Comparison of ENCODE assay signal across 27 cellular contexts in the genomic region with DNA sequence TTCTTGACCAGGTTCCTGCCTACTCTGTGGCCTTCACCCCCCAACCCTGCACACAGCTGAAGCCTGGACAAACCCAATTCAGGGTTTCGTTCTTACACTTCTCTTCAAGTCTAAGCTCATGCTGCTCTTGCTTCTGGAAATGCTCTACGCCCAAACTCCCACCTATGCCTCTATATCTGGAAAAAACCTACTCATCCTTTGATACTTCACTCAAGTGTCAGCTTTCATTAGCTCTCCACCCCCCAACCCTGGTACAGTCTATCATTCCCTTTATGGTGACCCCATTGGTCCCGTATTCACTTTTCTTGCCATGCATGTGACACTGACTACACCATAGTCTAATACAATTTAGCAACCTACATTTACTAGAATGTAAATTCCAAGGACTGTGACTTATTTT.
"Had no signal": no experiment of that assay in that cellular context is flagged by ENCODE, and none has a peak within 500 bp of the region (broad histone marks: within the 10 kb centered on the region; RNA-seq: fewer than 3 reads in every experiment).

No MANE protein-coding gene starts in this region.

- DNase-seq: naive thymus-derived CD4-positive, alpha-beta T cell; natural killer cell; pancreas; right cardiac atrium; right lobe of liver; spleen; stimulated activated CD4-positive, alpha-beta T cell treated with anti-CD3 and anti-CD28 coated beads, Interleukin-12 subunit alpha, Interleukin-12 subunit beta, amount 100 ng/mL, for 4 hours; stimulated activated CD4-positive, alpha-beta T cell treated with anti-CD3 and anti-CD28 coated beads, Interleukin-1b, Interleukin-23, amount 100 ng/mL, for 48 hours; stimulated activated CD4-positive, alpha-beta T cell treated with anti-CD3 and anti-CD28 coated beads, Interleukin-4, amount 100 ng/mL, for 1 hour; stimulated activated CD4-positive, alpha-beta T cell treated with anti-CD3 and anti-CD28 coated beads, Interleukin-4, amount 100 ng/mL, for 4 hours; stimulated activated CD8-positive, alpha-beta memory T cell treated with anti-CD3 and anti-CD28 coated beads, Interleukin-4, amount 100 ng/mL, for 48 hours; stimulated activated naive CD4-positive, alpha-beta T cell treated with Interleukin-2 at 50 U/mL for 16 hours; stomach; thyroid gland; trophoblast cell; upper lobe of right lung; uterus had no signal

- H3K27me3 ChIP-seq: neutrophil, pancreas, right lobe of liver, spleen, stomach, thyroid gland, tibial nerve, upper lobe of right lung, uterus had no signal

- H3K4me2 ChIP-seq: smooth muscle cell had no signal

- H3K4me1 ChIP-seq: pancreas, prostate gland, right lobe of liver, spleen, stomach, thyroid gland, tibial nerve, upper lobe of right lung, uterus had no signal

- H3K4me3 Mint-ChIP-seq: naive thymus-derived CD4-positive, alpha-beta T cell; natural killer cell; nephron; neural crest cell; stimulated activated memory B cell treated with anti-CD40 and anti-IgM and Interleukin-4, amounts not matched to agents 10 μg/mL and 1 μg/mL and 100 μg/mL, for 72 hours; stimulated activated naive CD8-positive, alpha-beta T cell treated with anti-CD3 and anti-CD28 coated beads, Interleukin-15, Interleukin-2, amounts not matched to agents 100 ng/mL and 50 ng/mL, for 24 hours had no signal

- ATAC-seq: naive thymus-derived CD4-positive, alpha-beta T cell; natural killer cell; pancreas; right cardiac atrium; right lobe of liver; stimulated activated memory B cell treated with anti-CD40 and anti-IgM and Interleukin-4, amounts not matched to agents 10 μg/mL and 1 μg/mL and 100 μg/mL, for 72 hours; upper lobe of right lung had no signal

- H3K27me3 Mint-ChIP-seq: naive thymus-derived CD4-positive, alpha-beta T cell; stimulated activated memory B cell treated with anti-CD40 and anti-IgM and Interleukin-4, amounts not matched to agents 10 μg/mL and 1 μg/mL and 100 μg/mL, for 72 hours; stimulated activated naive CD8-positive, alpha-beta T cell treated with anti-CD3 and anti-CD28 coated beads, Interleukin-15, Interleukin-2, amounts not matched to agents 100 ng/mL and 50 ng/mL, for 24 hours had no signal

- H3K27ac ChIP-seq: neutrophil, pancreas, prostate gland, right lobe of liver, skin epidermis, spleen, stomach, thoracic aorta, thyroid gland, tibial nerve, upper lobe of right lung, uterus had no signal

- H3K27ac Mint-ChIP-seq: naive thymus-derived CD4-positive, alpha-beta T cell; natural killer cell; nephron; stimulated activated memory B cell treated with anti-CD40 and anti-IgM and Interleukin-4, amounts not matched to agents 10 μg/mL and 1 μg/mL and 100 μg/mL, for 72 hours; stimulated activated naive CD8-positive, alpha-beta T cell treated with anti-CD3 and anti-CD28 coated beads, Interleukin-15, Interleukin-2, amounts not matched to agents 100 ng/mL and 50 ng/mL, for 24 hours had no signal

- H3K4me1 Mint-ChIP-seq: neural crest cell had no signal

- H3K9me3 Mint-ChIP-seq: naive thymus-derived CD4-positive, alpha-beta T cell; natural killer cell; nephron; neural crest cell; stimulated activated memory B cell treated with anti-CD40 and anti-IgM and Interleukin-4, amounts not matched to agents 10 μg/mL and 1 μg/mL and 100 μg/mL, for 72 hours; stimulated activated naive CD8-positive, alpha-beta T cell treated with anti-CD3 and anti-CD28 coated beads, Interleukin-15, Interleukin-2, amounts not matched to agents 100 ng/mL and 50 ng/mL, for 24 hours had no signal

- H3K36me3 ChIP-seq: neutrophil, pancreas, prostate gland, thyroid gland, uterus had no signal

- H3K4me3 ChIP-seq: pancreas, prostate gland, right lobe of liver, skin epidermis, smooth muscle cell, spleen, stomach, thoracic aorta, thyroid gland, tibial nerve, upper lobe of right lung, uterus had no signal

- H3K9me3 ChIP-seq: neutrophil, pancreas, prostate gland, right lobe of liver, spleen, stomach, thoracic aorta, thyroid gland, tibial nerve, upper lobe of right lung, uterus had no signal
